In genomic region chr5:171585981-171586380, GRCh38 we compare ENCODE assay signal across 7 cellular contexts.
"Had no signal": no experiment of that assay in that cellular context is flagged by ENCODE, and none has a peak within 500 bp of the region (broad histone marks: within the 10 kb centered on the region; RNA-seq: fewer than 3 reads in every experiment).

No MANE protein-coding gene starts in this region.

- ATAC-seq: GM23338, HCT116, K562 had no signal

- H3K36me3 ChIP-seq: HAP-1 had no signal

- H3K9me3 ChIP-seq: HAP-1 had no signal

- DNase-seq: H7, HFFc6, IMR-90 had no signal

- H3K4me3 Mint-ChIP-seq: GM23338, HFFc6 had no signal

- H3K27ac Mint-ChIP-seq: GM23338, HFFc6 had no signal

- H3K4me1 ChIP-seq: HAP-1 had no signal

- H2AFZ ChIP-seq: GM23338 had no signal

- H3K4me3 ChIP-seq: GM23338, HAP-1, K562 had no signal

- H3K4me2 ChIP-seq: GM23338 had no signal

- H3K9me3 Mint-ChIP-seq: GM23338, HFFc6 had no signal
